8 cellular contexts compared by ENCODE assay signal in genomic region chr7:8430643-8431042, GRCh38. TPM values are rescaled to one million over a fixed set of nuclear protein-coding genes. Genes with fewer than 3 reads are reported as not detected.
"Had no signal": no experiment of that assay in that cellular context is flagged by ENCODE, and none has a peak within 500 bp of the region (broad histone marks: within the 10 kb centered on the region; RNA-seq: fewer than 3 reads in every experiment).

No MANE protein-coding gene starts in this region.

- FAIRE-seq: H1, H54, K562 had no signal

- DNase-seq: H9, HCEC 1CT, IMR-90 had no signal

- ATAC-seq: GM23338, K562 had no signal

RNA-seq across cellular contexts. Expression of gene NXPH1, which starts 2.8 kb away (rescaled TPM):
- total RNA-seq: HT1080, IMR-90 had no signal
- polyA plus RNA-seq: IMR-90, K562 had no signal
